ENCODE assay signal across 32 cellular contexts in genomic region chr22:27430799-27431480, GRCh38.
"Had no signal": no experiment of that assay in that cellular context is flagged by ENCODE, and none has a peak within 500 bp of the region (broad histone marks: within the 10 kb centered on the region; RNA-seq: fewer than 3 reads in every experiment).

No MANE protein-coding gene starts in this region.

- H3K4me3 Mint-ChIP-seq: activated B cell treated with CpG ODN at 0.5 μM for 24 hours; activated CD8-positive, alpha-beta T cell treated with anti-CD3 and anti-CD28 coated beads for 36 hours; activated naive CD8-positive, alpha-beta T cell; activated T-cell treated with anti-CD3 and anti-CD28 coated beads, Interleukin-2, amount 50 U/mL, for 4 hours; activated T-helper 17 cell treated with anti-CD3 and anti-CD28 coated beads, Interleukin-2, amount 50 U/mL, for 72 hours; effector memory CD8-positive, alpha-beta T cell; T-helper 17 cell; T-helper 2 cell treated with Interferon-gamma antibody and Interleukin-4, amounts not matched to agents 5 μg/mL and 100 μg/mL, for 36 hours had no signal

- ATAC-seq: activated CD4-positive, CD25-positive, alpha-beta regulatory T cell treated with anti-CD3 and anti-CD28 coated beads, Interleukin-2, amount 50 U/mL, for 24 hours; activated CD8-positive, alpha-beta T cell treated with anti-CD3 and anti-CD28 coated beads for 36 hours; activated T-cell treated with anti-CD3 and anti-CD28 coated beads, Interleukin-2, amount 50 U/mL, for 4 hours; activated T-helper 17 cell treated with anti-CD3 and anti-CD28 coated beads, Interleukin-2, amount 50 U/mL, for 72 hours; effector memory CD8-positive, alpha-beta T cell; foreskin keratinocyte; gastrocnemius medialis; T-helper 17 cell had no signal

- H3K4me1 Mint-ChIP-seq: activated B cell treated with CpG ODN at 0.5 μM for 24 hours; activated T-helper 17 cell treated with anti-CD3 and anti-CD28 coated beads, Interleukin-2, amount 50 U/mL, for 72 hours; T-helper 17 cell had no signal

- H3K27ac ChIP-seq: brain microvascular endothelial cell, esophagus muscularis mucosa, foreskin keratinocyte, gastrocnemius medialis, WERI-Rb-1 had no signal

- H3K9me3 Mint-ChIP-seq: activated B cell treated with CpG ODN at 0.5 μM for 24 hours had no signal

- H3K27me3 ChIP-seq: brain microvascular endothelial cell, esophagus muscularis mucosa, foreskin keratinocyte had no signal

- H3K27ac Mint-ChIP-seq: activated B cell treated with CpG ODN at 0.5 μM for 24 hours; activated CD8-positive, alpha-beta T cell treated with anti-CD3 and anti-CD28 coated beads for 36 hours; activated naive CD8-positive, alpha-beta T cell; activated T-helper 17 cell treated with anti-CD3 and anti-CD28 coated beads, Interleukin-2, amount 50 U/mL, for 72 hours; effector memory CD8-positive, alpha-beta T cell; T-helper 17 cell; T-helper 2 cell treated with Interferon-gamma antibody and Interleukin-4, amounts not matched to agents 5 μg/mL and 100 μg/mL, for 36 hours had no signal

- H3K27me3 Mint-ChIP-seq: activated B cell treated with CpG ODN at 0.5 μM for 24 hours; activated CD8-positive, alpha-beta T cell treated with anti-CD3 and anti-CD28 coated beads for 36 hours; T-helper 17 cell had no signal

- H3K36me3 Mint-ChIP-seq: activated naive CD8-positive, alpha-beta T cell had no signal

- H3K36me3 ChIP-seq: brain microvascular endothelial cell, esophagus muscularis mucosa, gastrocnemius medialis, WERI-Rb-1 had no signal

- H3K4me3 ChIP-seq: esophagus muscularis mucosa, gastrocnemius medialis had no signal

- DNase-seq: activated B cell treated with CpG ODN at 0.5 μM for 24 hours; activated CD4-positive, alpha-beta T cell treated with anti-CD3 and anti-CD28 coated beads for 48 hours; activated CD4-positive, alpha-beta T cell treated with anti-CD3 and anti-CD28 coated beads, Interleukin-2, amount 50 U/mL, for 1 hour; activated CD4-positive, alpha-beta T cell treated with anti-CD3 and anti-CD28 coated beads, Interleukin-2, amount 50 U/mL, for 48 hours; activated CD8-positive, alpha-beta memory T cell treated with anti-CD3 and anti-CD28 coated beads for 24 hours; activated CD8-positive, alpha-beta T cell treated with anti-CD3 and anti-CD28 coated beads for 36 hours; activated effector memory CD4-positive, alpha-beta T cell treated with Interleukin-2 at 50 U/mL for 16 hours; activated gamma-delta T cell treated with Interleukin-2 at 50 U/mL for 16 hours; activated naive CD4-positive, alpha-beta T cell treated with anti-CD3 and anti-CD28 coated beads, Interleukin-2, amount 50 U/mL, for 16 hours; activated naive CD4-positive, alpha-beta T cell treated with Interleukin-2 at 50 U/mL for 16 hours; activated T-cell treated with anti-CD3 and anti-CD28 coated beads, Interleukin-2, amount 50 U/mL, for 4 hours; amniotic stem cell; anterior cingulate cortex; brain microvascular endothelial cell; caudate nucleus; cortex of kidney; dermis blood vessel endothelial cell; effector CD4-positive, alpha-beta T cell; effector memory CD8-positive, alpha-beta T cell; erythroblast; foreskin keratinocyte; gastrocnemius medialis; glutamatergic neuron; T-helper 1 cell; T-helper 17 cell; T1000; WERI-Rb-1 had no signal

- H3K4me1 ChIP-seq: foreskin keratinocyte, gastrocnemius medialis had no signal

- H3K9me3 ChIP-seq: gastrocnemius medialis had no signal
